Comparison of ENCODE assay signal across 8 cellular contexts in genomic region chr15:92921215-92922131, GRCh38. TPM values are rescaled to one million over a fixed set of nuclear protein-coding genes. Genes with fewer than 3 reads are reported as not detected.
DNase-seq lines count a peak whose midpoint lies in the region; ATAC-seq, FAIRE-seq and TF ChIP-seq lines count a peak whose summit lies in the region.

No MANE protein-coding gene starts in this region.

- FAIRE-seq in GM12891 (lab: Jason Lieb, UNC) = no peak
- no peak for FAIRE-seq in GM12892 (lab: Jason Lieb, UNC)

- no peak overlapping the region for H3K9ac ChIP-seq in rectal smooth muscle tissue (ENCODE audit: low read length)

- in situ Hi-C loops in HAP-1 (cut with MboI; ENCODE audit: low sequenced_read_pairs) = no loop called here

- H3K27ac ChIP-seq in Peyer's patch (peak overlapping the region; percentile 5 to 93 (median 70)), esophagus squamous epithelium (peak overlapping the region; percentile 86 to 100 (median 90)), rectal smooth muscle tissue (ENCODE audit: low read depth, low read length) (peak overlapping the region; percentile 18)

- intact Hi-C loops in esophagus squamous epithelium (cut with DNase I) = no loop called here

- H3K4me3 ChIP-seq in Peyer's patch (peak overlapping the region in 1 of 4 donors; percentile 22), esophagus squamous epithelium (peak overlapping the region in 2 of 4 donors; percentile 1 to 14), rectal smooth muscle tissue (ENCODE audit: low read length) (no peak overlapping the region), HAP-1 (no peak overlapping the region)

- 55 to 65% methylated on average over 4 of the region's 4 CpGs for WGBS in esophagus squamous epithelium, 2 donors

- peaks cover 4 to 84% (median 22%) of the 10 kb centered on the region in 4 donors for H3K4me1 ChIP-seq in Peyer's patch
- H3K4me1 ChIP-seq in esophagus squamous epithelium = peaks cover 22 to 100% (median 50%) of the 10 kb centered on the region in 3 donors
- peaks cover 29% of the 10 kb centered on the region for H3K4me1 ChIP-seq in rectal smooth muscle tissue (ENCODE audit: control insufficient read depth, insufficient read depth, low read length)
- peaks cover 28% of the 10 kb centered on the region for H3K4me1 ChIP-seq in HAP-1

- H3K27me3 ChIP-seq in Peyer's patch (no peaks in the 10 kb centered on the region), esophagus squamous epithelium (no peaks in the 10 kb centered on the region), rectal smooth muscle tissue (ENCODE audit: control insufficient read depth, insufficient read depth, low read length) (no peaks in the 10 kb centered on the region), HAP-1 (ENCODE audit: low read depth) (no peaks in the 10 kb centered on the region)

- ATAC-seq in GM18909 (IDR thresholded peaks at IDR 0.05; ENCODE audit: poor library complexity, unreplicated experiment) = no peak

- H3K36me3 ChIP-seq in Peyer's patch (peaks cover 0 to 17% (median 0%) of the 10 kb centered on the region in 3 donors), esophagus squamous epithelium (peaks cover 0 to 37% (median 17%) of the 10 kb centered on the region in 3 donors), rectal smooth muscle tissue (ENCODE audit: control insufficient read depth, insufficient read depth, low read length) (peaks cover 16% of the 10 kb centered on the region), HAP-1 (replicated peaks) (peaks cover 44% of the 10 kb centered on the region)

- H3K9me3 ChIP-seq in Peyer's patch (no peaks in the 10 kb centered on the region), esophagus squamous epithelium (no peaks in the 10 kb centered on the region), HAP-1 (no peaks in the 10 kb centered on the region)

- TF ChIP-seq CTCF in Peyer's patch (IDR thresholded peaks at IDR 0.05) = no peak
- TF ChIP-seq CTCF in esophagus squamous epithelium (IDR thresholded peaks at IDR 0.05) = no peak

- no peak for DNase-seq in GM12891 (ENCODE audit: insufficient read length, low spot score)
- no peak for DNase-seq in Peyer's patch
- DNase-seq in esophagus squamous epithelium (lab: John Stamatoyannopoulos, UW) = no peak
- DNase-seq in HAP-1 (ENCODE audit: low spot score in 2 of 2) = no peak
- no peak for DNase-seq in GM12892 (ENCODE audit: insufficient read length)
- no peak for DNase-seq in effector CD4-positive, alpha-beta T cell

- TF ChIP-seq POLR2A in GM12891 (IDR thresholded peaks at IDR 0.05; ENCODE audit: low read depth, low read length) = no peak
- peak in 1 of 2 donors; percentile 32 for TF ChIP-seq POLR2A in Peyer's patch (IDR thresholded peaks at IDR 0.05)
- TF ChIP-seq POLR2A in esophagus squamous epithelium (IDR thresholded peaks at IDR 0.05) = peak in 1 of 4 donors; percentile 32
- TF ChIP-seq POLR2A in GM12892 (IDR thresholded peaks at IDR 0.05; ENCODE audit: low read depth, low read length) = no peak; the same call in 1 of the 2 replicates

TF ChIP-seq in GM12891, 5 proteins besides CTCF, POLR2A, EP300 and RAD21:
- no peak for TF ChIP-seq TAF1 (IDR thresholded peaks at IDR 0.05; ENCODE audit: low read depth, low read length)
- TF ChIP-seq POLR2AphosphoS5 (IDR thresholded peaks at IDR 0.05; ENCODE audit: low read depth, low read length) = peak; percentile 18; the same call in 1 of the 2 replicates
TF ChIP-seq in GM12891: peak in this region for 1.

RNA-seq across cellular contexts. Expression of gene CHD2, which starts 21.3 kb away (rescaled TPM):
- polyA plus RNA-seq in GM12891 (2012; ENCODE audit: low read depth, missing spikeins) = 45.4 TPM
- total RNA-seq in Peyer's patch (100 to 1,000 TPM; 109 to 370 (median 161) TPM), esophagus squamous epithelium (100 to 1,000 TPM in 1 of 4 donors, 10 to 100 TPM in 3; 36.1 to 132 (median 74.8) TPM)
- polyA plus RNA-seq in GM12892 (2012; ENCODE audit: missing spikeins) = 66.6 TPM

Comparison
In these comparisons a context has a peak if more than half of its experiments do, and no peak if none do; other contexts are left out.
1. H3K27ac ChIP-seq: peak in every context shown above with its lines; median percentile 90 in esophagus squamous epithelium; 70 in Peyer's patch; 18 in rectal smooth muscle tissue.